ENCODE assay signal across 11 cellular contexts in genomic region chr2:241865957-241866858, GRCh38. TPM values are rescaled to one million over a fixed set of nuclear protein-coding genes. Genes with fewer than 3 reads are reported as not detected.
A peak's percentile ranks its signal among the peaks of the same experiment; 100 is the strongest.
DNase-seq lines count a peak whose midpoint lies in the region; ATAC-seq and TF ChIP-seq lines count a peak whose summit lies in the region.
"Had no signal": no experiment of that assay in that cellular context is flagged by ENCODE, and none has a peak within 500 bp of the region (broad histone marks: within the 10 kb centered on the region; RNA-seq: fewer than 3 reads in every experiment).

No MANE protein-coding gene starts in this region.

- no peak for TF ChIP-seq CTCF in GM23338 (conservative IDR thresholded peaks at IDR 0.05; ENCODE audit: low read depth in 2 of 2)
- TF ChIP-seq CTCF in Peyer's patch (IDR thresholded peaks at IDR 0.05), result no peak

- peak; percentile 73 for ATAC-seq in GM23338

- H3K4me3 ChIP-seq in CD8-positive, alpha-beta memory T cell (ENCODE audit: low read length), result no peak overlapping the region
- H3K4me3 ChIP-seq in GM23338, result no peak overlapping the region
- H3K4me3 ChIP-seq in Peyer's patch, result no peak overlapping the region

- H2AFZ ChIP-seq in GM23338, result peak overlapping the region; percentile 81; the same call in 1 of the 2 replicates

- H3K36me3 ChIP-seq in CD8-positive, alpha-beta memory T cell (ENCODE audit: insufficient read depth, low read length), result no peaks in the 10 kb centered on the region
- H3K36me3 ChIP-seq in GM23338 (ENCODE audit: insufficient read depth) (no peaks in the 10 kb centered on the region), Peyer's patch (no peaks in the 10 kb centered on the region)

- H3K79me2 ChIP-seq in GM23338 (replicated peaks; ENCODE audit: insufficient read depth), result no peaks in the 10 kb centered on the region

- TF ChIP-seq POLR2A in Peyer's patch (IDR thresholded peaks at IDR 0.05), result no peak

- no peaks in the 10 kb centered on the region for H4K20me1 ChIP-seq in GM23338 (replicated peaks; ENCODE audit: insufficient read depth)

- POLR2A ChIA-PET in CD8-positive, alpha-beta memory T cell (lab: Charles Lee), result interaction anchor here (0.6 to 1.0 kb wide), 2 partner anchors 103 to 508 kb away, joined by 3 to 5 read pairs; no protein-coding TSS in a partner anchor

- CTCF ChIA-PET in CD8-positive, alpha-beta memory T cell (lab: Charles Lee), result interaction anchor here (0.8 to 3.7 kb wide), 2 partner anchors 12 to 132 kb away, joined by 3 to 35 read pairs; no protein-coding TSS in a partner anchor

- peaks cover 0 to 2% (median 0%) of the 10 kb centered on the region in 5 donors for H3K9me3 Mint-ChIP-seq in CD8-positive, alpha-beta memory T cell
- peaks cover 5% of the 10 kb centered on the region; the same call in 2 of the 3 replicates for H3K9me3 Mint-ChIP-seq in GM23338
- H3K9me3 Mint-ChIP-seq in activated naive CD8-positive, alpha-beta T cell (ENCODE audit: low read depth), result no peaks in the 10 kb centered on the region

- peak overlapping the region; percentile 66 to 97 (median 95) for H3K27ac Mint-ChIP-seq in CD8-positive, alpha-beta memory T cell
- H3K27ac Mint-ChIP-seq in GM23338, result no peak overlapping the region
- peak overlapping the region; percentile 52 for H3K27ac Mint-ChIP-seq in activated naive CD8-positive, alpha-beta T cell

- no peak overlapping the region for H3K4me2 ChIP-seq in GM23338
- H3K4me2 ChIP-seq: KMS-11 had no signal

- no peaks in the 10 kb centered on the region for H3K9me2 ChIP-seq in GM23338 (ENCODE audit: insufficient read depth)

- peaks cover 9% of the 10 kb centered on the region; the same call in 1 of the 2 replicates for H3F3A ChIP-seq in GM23338 (replicated peaks; ENCODE audit: low read depth)

- peaks cover 73 to 89% (median 83%) of the 10 kb centered on the region in 3 donors for H3K4me1 Mint-ChIP-seq in CD8-positive, alpha-beta memory T cell
- H3K4me1 Mint-ChIP-seq in GM23338, result peaks cover 26% of the 10 kb centered on the region
- H3K4me1 Mint-ChIP-seq in activated naive CD8-positive, alpha-beta T cell (ENCODE audit: low read depth), result peaks cover 65% of the 10 kb centered on the region

- H3K4me3 Mint-ChIP-seq in CD8-positive, alpha-beta memory T cell, result peak overlapping the region; percentile 23 to 87 (median 70)
- no peak overlapping the region; the same call in 2 of the 3 replicates for H3K4me3 Mint-ChIP-seq in GM23338
- H3K4me3 Mint-ChIP-seq in activated naive CD8-positive, alpha-beta T cell, result peak overlapping the region; percentile 35

- in situ Hi-C loops in G401 (cut with HindIII; ENCODE audit: low sequenced_read_pairs), result no loop called here

- H3K27me3 ChIP-seq in CD8-positive, alpha-beta memory T cell (ENCODE audit: insufficient read depth, low read length, poor library complexity, severe bottlenecking), result no peaks in the 10 kb centered on the region
- no peaks in the 10 kb centered on the region for H3K27me3 ChIP-seq in GM23338 (ENCODE audit: insufficient read depth)
- H3K27me3 ChIP-seq in Peyer's patch, result no peaks in the 10 kb centered on the region

- H3K27me3 Mint-ChIP-seq in CD8-positive, alpha-beta memory T cell, result peaks cover 0 to 7% of the 10 kb centered on the region in 2 donors
- peaks cover 24% of the 10 kb centered on the region for H3K27me3 Mint-ChIP-seq in GM23338 (ENCODE audit: insufficient read depth, low read depth, poor library complexity)
- peaks cover 11% of the 10 kb centered on the region for H3K27me3 Mint-ChIP-seq in activated naive CD8-positive, alpha-beta T cell

- H3K9me3 ChIP-seq in CD8-positive, alpha-beta memory T cell (ENCODE audit: low read length), result no peaks in the 10 kb centered on the region
- no peaks in the 10 kb centered on the region for H3K9me3 ChIP-seq in Peyer's patch

- H3K36me3 Mint-ChIP-seq in CD8-positive, alpha-beta memory T cell, result peaks cover 0 to 4% (median 0%) of the 10 kb centered on the region in 3 donors
- H3K36me3 Mint-ChIP-seq in GM23338 (ENCODE audit: low read depth), result no peaks in the 10 kb centered on the region; the same call in 2 of the 3 replicates
- peaks cover 5% of the 10 kb centered on the region for H3K36me3 Mint-ChIP-seq in activated naive CD8-positive, alpha-beta T cell

- no peak for DNase-seq in CD8-positive, alpha-beta memory T cell
- DNase-seq in GM23338 (ENCODE audit: low spot score) (peak; percentile 71), medulla oblongata (ENCODE audit: extremely low spot score) (peak; percentile 34), Peyer's patch (no peak), G401 (ENCODE audit: low spot score) (no peak), NCI-H1694 treated with DMSO at 0.1 percent for 48 hours (lab: John Stamatoyannopoulos, UW) (no peak)
- DNase-seq: foreskin melanocyte, NCI-H69 had no signal

- no peak overlapping the region for H3K27ac ChIP-seq in CD8-positive, alpha-beta memory T cell (ENCODE audit: low read depth, low read length)
- H3K27ac ChIP-seq in GM23338 (ENCODE audit: low read depth) (no peak overlapping the region), Peyer's patch (peak overlapping the region in 1 of 4 donors; percentile 1)
- H3K27ac ChIP-seq: KMS-11 had no signal

- H3K4me1 ChIP-seq in CD8-positive, alpha-beta memory T cell (ENCODE audit: insufficient read depth, low read length), result peaks cover 93% of the 10 kb centered on the region
- no peaks in the 10 kb centered on the region; the same call in 1 of the 2 replicates for H3K4me1 ChIP-seq in GM23338 (ENCODE audit: insufficient read depth)
- H3K4me1 ChIP-seq in Peyer's patch, result peaks cover 0 to 12% (median 5%) of the 10 kb centered on the region in 4 donors

TF ChIP-seq in GM23338, 12 proteins besides CTCF, POLR2A, EP300 and RAD21:
- TF ChIP-seq STAT1 (IDR thresholded peaks at IDR 0.05; ENCODE audit: unreplicated experiment) (no peak), EZH2 (IDR thresholded peaks at IDR 0.05; ENCODE audit: low read depth, unreplicated experiment) (no peak), ETS1 (IDR thresholded peaks at IDR 0.05) (no peak), REST (IDR thresholded peaks at IDR 0.05; ENCODE audit: unreplicated experiment) (peak; percentile 75), ZNF331 (CRISPR knock-in tag; IDR thresholded peaks at IDR 0.05; ENCODE audit: low read depth) (no peak), CREB1 (CRISPR knock-in tag; IDR thresholded peaks at IDR 0.05; ENCODE audit: low read depth) (no peak), EZH2phosphoT487 (IDR thresholded peaks at IDR 0.05; ENCODE audit: unreplicated experiment) (no peak)

RNA-seq across cellular contexts. Expression of gene RTP5, which starts 3.3 kb away (rescaled TPM):
- under 1 TPM; 0.11 to 0.18 TPM for total RNA-seq in CD8-positive, alpha-beta memory T cell
- 0.23 TPM for polyA plus RNA-seq in CD8-positive, alpha-beta memory T cell
- total RNA-seq in GM23338 (2014; rRNA removed; shearing (Covaris generic)), result 0.50 TPM in 1 of 2 replicates, not detected in the other
- polyA plus RNA-seq in GM23338 (2016; fragmentation: Nextera tagmentation; extraction: Ambion mirVana), result not detected in 2 replicates
- under 1 TPM in 1 of 4 donors, not detected in 3; 0.54 TPM for total RNA-seq in Peyer's patch
- total RNA-seq in G401 (2014; rRNA removed; shearing (Covaris generic)), result not detected in 2 replicates
- total RNA-seq: skeletal muscle tissue had no signal

RNA-seq across cellular contexts. Expression of gene PDCD1, which starts 7.5 kb away (rescaled TPM):
- total RNA-seq in CD8-positive, alpha-beta memory T cell, result 10 to 100 TPM; 34.3 to 39.3 TPM
- 41.8 TPM for polyA plus RNA-seq in CD8-positive, alpha-beta memory T cell
- 0.38 and 1.8 TPM in 2 replicates for total RNA-seq in GM23338 (2014; rRNA removed; shearing (Covaris generic))
- 0.23 and 0.34 TPM in 2 replicates for polyA plus RNA-seq in GM23338 (2016; fragmentation: Nextera tagmentation; extraction: Ambion mirVana)
- total RNA-seq in Peyer's patch, result 1 to 10 TPM in 2 of 4 donors, not detected in 2; 1.6 to 2.7 TPM
- total RNA-seq in G401 (2014; rRNA removed; shearing (Covaris generic)), result 0.62 TPM in 1 of 2 replicates, not detected in the other
- total RNA-seq: skeletal muscle tissue had no signal

RNA-seq across cellular contexts. Expression of gene NEU4, which starts 57.2 kb away (rescaled TPM):
- total RNA-seq in CD8-positive, alpha-beta memory T cell, result not detected
- not detected for polyA plus RNA-seq in CD8-positive, alpha-beta memory T cell
- total RNA-seq in GM23338 (2014; rRNA removed; shearing (Covaris generic)), result 0.62 and 1.2 TPM in 2 replicates
- polyA plus RNA-seq in GM23338 (2016; fragmentation: Nextera tagmentation; extraction: Ambion mirVana), result 0.12 and 0.29 TPM in 2 replicates
- 10 to 100 TPM; 35.5 to 73.3 (median 55.9) TPM for total RNA-seq in Peyer's patch
- not detected in 2 replicates for total RNA-seq in G401 (2014; rRNA removed; shearing (Covaris generic))

Comparison
In these comparisons a context has a peak if more than half of its experiments do, and no peak if none do; other contexts are left out.
1. DNase-seq: peak in GM23338 (single experiment) and medulla oblongata (single experiment); none in CD8-positive, alpha-beta memory T cell (0 of 5), Peyer's patch (0 of 3), G401 (single experiment) and NCI-H1694 treated with DMSO at 0.1 percent for 48 hours (single experiment).
2. RNA of gene PDCD1, which starts 7.5 kb away (total RNA-seq): 34.3 to 39.3 TPM in CD8-positive, alpha-beta memory T cell; 1.6 to 2.7 TPM in Peyer's patch, 0.38 to 1.8 TPM in GM23338 and 0.62 TPM in G401; every median in the first group is over 4 times any median in the second.
3. RNA of gene NEU4, which starts 57.2 kb away (total RNA-seq): 35.5 to 73.3 TPM in Peyer's patch; 0.62 to 1.2 TPM in GM23338, not detected in CD8-positive, alpha-beta memory T cell and not detected in G401; every median in the first group is over 10 times any median in the second.